Comparison of ENCODE assay signal across 8 cellular contexts in genomic region chr14:92122351-92122677, GRCh38. TPM values are rescaled to one million over a fixed set of nuclear protein-coding genes. Genes with fewer than 3 reads are reported as not detected.
DNase-seq lines count a peak whose midpoint lies in the region; ATAC-seq and TF ChIP-seq lines count a peak whose summit lies in the region.

No MANE protein-coding gene starts in this region.

- H3K27me3 Mint-ChIP-seq in endodermal cell (ENCODE audit: insufficient read depth) = no peaks in the 10 kb centered on the region

- peak overlapping the region; percentile 99 for H3K9ac ChIP-seq in endodermal cell (ENCODE audit: extremely low read depth, low read length, poor library complexity, severe bottlenecking)

- peak overlapping the region; percentile 84 for H3K4me3 Mint-ChIP-seq in endodermal cell

- peak; percentile 40 for DNase-seq in NOMO-1 treated with DMSO at 0.1 percent for 48 hours (lab: John Stamatoyannopoulos, UW; ENCODE audit: unreplicated experiment)
- no peak for DNase-seq in NOMO-1 treated with dmso at 0.1 percent for 144 hours (lab: John Stamatoyannopoulos, UW; ENCODE audit: unreplicated experiment)
- no peak for DNase-seq in RWPE2 (ENCODE audit: low spot score)
- no peak for DNase-seq in endodermal cell
- no peak for DNase-seq in upper lobe of right lung
- DNase-seq in CD1c-positive myeloid dendritic cell (ENCODE audit: extremely low spot score) = no peak

- H3K27ac ChIP-seq in RWPE2 (ENCODE audit: poor library complexity, severe bottlenecking) = peak overlapping the region; percentile 61
- H3K27ac ChIP-seq in endodermal cell (ENCODE audit: low read depth, low read length) = peak overlapping the region; percentile 99
- peak overlapping the region; percentile 99 for H3K27ac ChIP-seq in mesodermal cell (ENCODE audit: low read depth, low read length, severe bottlenecking)
- peak overlapping the region; percentile 93 for H3K27ac ChIP-seq in upper lobe of right lung

- H3K4me3 ChIP-seq in RWPE2 (ENCODE audit: severe bottlenecking) (peak overlapping the region; percentile 98), endodermal cell (ENCODE audit: low read length) (peak overlapping the region; percentile 96), mesodermal cell (ENCODE audit: extremely low read depth, insufficient read depth, low read length, poor library complexity, severe bottlenecking) (peak overlapping the region; percentile 91), upper lobe of right lung (peak overlapping the region; percentile 74)

- peak overlapping the region; percentile 100 for H3K27ac Mint-ChIP-seq in endodermal cell

- peaks cover 18% of the 10 kb centered on the region for H3K4me1 Mint-ChIP-seq in endodermal cell

- ATAC-seq in HG02852 (IDR thresholded peaks at IDR 0.05; ENCODE audit: unreplicated experiment) = peak; percentile 8
- peak; percentile 15; the same call in 2 of the 3 replicates for ATAC-seq in RWPE2 (ENCODE audit: low read depth)
- peak; percentile 57 for ATAC-seq in upper lobe of right lung

- peaks cover 73% of the 10 kb centered on the region for H3K36me3 ChIP-seq in RWPE2 (ENCODE audit: low read depth)
- peaks cover 33% of the 10 kb centered on the region for H3K36me3 ChIP-seq in endodermal cell (ENCODE audit: control insufficient read depth, insufficient read depth, low read length)
- H3K36me3 ChIP-seq in mesodermal cell (ENCODE audit: control insufficient read depth, insufficient read depth, low read length) = peaks cover 43% of the 10 kb centered on the region
- H3K36me3 ChIP-seq in upper lobe of right lung = peaks cover 34% of the 10 kb centered on the region

- H3K36me3 Mint-ChIP-seq in endodermal cell (ENCODE audit: low read depth) = peaks cover 49% of the 10 kb centered on the region

- H3K4me1 ChIP-seq in RWPE2 (ENCODE audit: insufficient read depth, poor library complexity, severe bottlenecking) = peaks cover 6% of the 10 kb centered on the region
- peaks cover 8% of the 10 kb centered on the region for H3K4me1 ChIP-seq in endodermal cell (ENCODE audit: control insufficient read depth, insufficient read depth, low read length)
- H3K4me1 ChIP-seq in mesodermal cell (ENCODE audit: control insufficient read depth, insufficient read depth, low read length, poor library complexity, severe bottlenecking) = no peaks in the 10 kb centered on the region
- peaks cover 29% of the 10 kb centered on the region for H3K4me1 ChIP-seq in upper lobe of right lung

- TF ChIP-seq CTCF in RWPE2 (IDR thresholded peaks at IDR 0.05; ENCODE audit: poor library complexity, severe bottlenecking) = no peak
- no peak for TF ChIP-seq CTCF in endodermal cell (conservative IDR thresholded peaks at IDR 0.05)
- no peak for TF ChIP-seq CTCF in upper lobe of right lung (IDR thresholded peaks at IDR 0.05)

- 0 to 1% methylated on average over 22 of the region's 22 CpGs for WGBS in endodermal cell (ENCODE audit: insufficient coverage in 1 of 2, insufficient read length in 1 of 2), 2 experiments
- 0 to 1% methylated on average over 22 of the region's 22 CpGs for WGBS in mesodermal cell (ENCODE audit: insufficient coverage in 2 of 2), 2 experiments

- intact Hi-C loops in upper lobe of right lung (cut with DNase I) = no loop called here

- H3K27me3 ChIP-seq in RWPE2 (ENCODE audit: insufficient read depth, poor library complexity, severe bottlenecking) = no peaks in the 10 kb centered on the region
- H3K27me3 ChIP-seq in endodermal cell (ENCODE audit: control insufficient read depth, insufficient read depth, low read length, poor library complexity, severe bottlenecking) = no peaks in the 10 kb centered on the region
- H3K27me3 ChIP-seq in upper lobe of right lung = no peaks in the 10 kb centered on the region

- no peaks in the 10 kb centered on the region for H3K9me3 ChIP-seq in RWPE2 (ENCODE audit: severe bottlenecking)
- no peaks in the 10 kb centered on the region for H3K9me3 ChIP-seq in endodermal cell (ENCODE audit: control insufficient read depth, low read length)
- no peaks in the 10 kb centered on the region for H3K9me3 ChIP-seq in mesodermal cell (ENCODE audit: control insufficient read depth, low read length)
- H3K9me3 ChIP-seq in upper lobe of right lung = no peaks in the 10 kb centered on the region

- no peaks in the 10 kb centered on the region for H3K9me3 Mint-ChIP-seq in endodermal cell

RNA-seq across cellular contexts. Expression of gene CPSF2, which starts 0.5 kb away (rescaled TPM):
- total RNA-seq in endodermal cell (100 to 1,000 TPM in 1 of 2 donors, 10 to 100 TPM in 1; 91.8 to 103 TPM), upper lobe of right lung (58.6 TPM)
- polyA plus RNA-seq in endodermal cell (2013, experiment 1 of 2) = 49.3 TPM
- polyA plus RNA-seq in endodermal cell (2013, experiment 2 of 2) = 42.1 TPM
- polyA plus RNA-seq in mesodermal cell (2013, experiment 1 of 2) = 36.6 TPM
- 44.8 TPM for polyA plus RNA-seq in mesodermal cell (2013, experiment 2 of 2)

RNA-seq across cellular contexts. Expression of gene NDUFB1, which starts 0.8 kb away (rescaled TPM):
- total RNA-seq in endodermal cell (100 to 1,000 TPM; 122 to 155 TPM), upper lobe of right lung (95.4 TPM)
- 169 TPM for polyA plus RNA-seq in endodermal cell (2013, experiment 1 of 2)
- 156 TPM for polyA plus RNA-seq in endodermal cell (2013, experiment 2 of 2)
- 112 TPM for polyA plus RNA-seq in mesodermal cell (2013, experiment 1 of 2)
- 171 TPM for polyA plus RNA-seq in mesodermal cell (2013, experiment 2 of 2)

RNA-seq across cellular contexts. Expression of gene ATXN3, which starts 15.9 kb away (rescaled TPM):
- total RNA-seq in endodermal cell (10 to 100 TPM; 25.7 to 33.2 TPM), upper lobe of right lung (50.4 TPM)
- 30.2 TPM for polyA plus RNA-seq in endodermal cell (2013, experiment 1 of 2)
- polyA plus RNA-seq in endodermal cell (2013, experiment 2 of 2) = 30.1 TPM
- 31.6 TPM for polyA plus RNA-seq in mesodermal cell (2013, experiment 1 of 2)
- 36.3 TPM for polyA plus RNA-seq in mesodermal cell (2013, experiment 2 of 2)
